ENCODE assay signal across 10 cellular contexts in the genomic region with DNA sequence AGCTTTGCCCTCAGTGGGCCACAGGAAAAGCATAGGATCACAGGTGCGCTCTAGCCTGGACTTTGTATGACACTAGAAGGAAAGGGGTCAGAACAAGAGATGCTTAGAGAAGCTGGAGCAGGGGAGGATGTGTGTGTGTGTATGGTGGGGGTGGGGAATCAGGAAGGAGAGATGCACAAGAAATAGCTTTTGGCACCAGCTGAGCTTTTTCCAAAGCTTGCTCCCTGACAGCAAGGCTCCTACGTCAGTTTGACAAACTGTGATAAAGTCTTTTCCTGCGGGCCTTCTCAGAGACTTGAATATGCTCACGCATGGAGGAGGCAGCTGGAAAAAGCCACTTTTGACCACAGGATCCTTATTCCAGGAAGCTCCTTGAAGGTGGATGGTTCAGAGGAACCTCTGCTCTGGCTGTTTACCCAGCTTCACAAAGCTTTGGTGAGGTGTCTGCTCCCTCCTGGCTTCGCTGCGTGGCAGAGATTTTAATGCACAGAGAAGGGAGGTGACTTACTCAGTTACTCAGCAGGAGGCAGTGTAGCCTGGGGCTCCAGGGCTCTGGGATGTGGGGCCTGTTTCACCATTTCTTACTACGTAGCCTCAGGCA. TPM values are rescaled to one million over a fixed set of nuclear protein-coding genes. Genes with fewer than 3 reads are reported as not detected.
A peak's percentile ranks its signal among the peaks of the same experiment; 100 is the strongest.
DNase-seq lines count a peak whose midpoint lies in the region; ATAC-seq, FAIRE-seq and TF ChIP-seq lines count a peak whose summit lies in the region.
"Had no signal": no experiment of that assay in that cellular context is flagged by ENCODE, and none has a peak within 500 bp of the region (broad histone marks: within the 10 kb centered on the region; RNA-seq: fewer than 3 reads in every experiment).

No MANE protein-coding gene starts in this region.

- DNase-seq in HEK293T (ENCODE audit: extremely low spot score) (no peak), K562 (ENCODE audit: extremely low read depth in 1 of 4, low spot score in 3 of 4) (no peak), iris pigment epithelial cell (ENCODE audit: low read depth) (peak; percentile 45), small intestine (no peak), NCI-H526 treated with DMSO at 0.1 percent for 48 hours (lab: John Stamatoyannopoulos, UW) (no peak), CD1c-positive myeloid dendritic cell (ENCODE audit: extremely low spot score) (no peak), NCI-H146 (lab: John Stamatoyannopoulos, UW) (no peak)
- DNase-seq: effector CD8-positive, alpha-beta T cell; nephron progenitor cell had no signal

- BruUV-seq in K562 (replicated peaks; lab: Mats Ljungman, UMichigan), result no TSS peak

- H2AFZ ChIP-seq in K562 (ENCODE audit: low read depth, low read length), result no peak overlapping the region

- TF ChIP-seq EP300 in K562 (IDR thresholded peaks at IDR 0.05; ENCODE audit: low read length), result no peak

- CTCF ChIA-PET in HEK293T (lab: Yijun Ruan, JAX) (interaction anchor here (0.6 to 3.9 kb wide), 5 partner anchors 13 to 79 kb away, joined by 3 to 32 read pairs (median 30); no protein-coding TSS in a partner anchor), K562 (lab: Yijun Ruan, JAX; ENCODE audit: low intra/inter-chr PET ratio) (interaction anchor here (0.6 to 1.0 kb wide), 2 partner anchors 21 to 107 kb away, joined by 3 to 4 read pairs; no protein-coding TSS in a partner anchor)

- POLR2A ChIA-PET in HEK293T (lab: Yijun Ruan, JAX), result interaction anchor here (0.6 to 2.0 kb wide), 6 partner anchors 15 to 44 kb away, joined by 3 to 7 read pairs (median 4); a partner anchor contains a TSS
- POLR2A ChIA-PET in K562 (lab: Yijun Ruan, JAX), result interaction anchor here (0.6 to 1.6 kb wide), 5 partner anchors 10 to 322 kb away, joined by 3 to 6 read pairs (median 4); a partner anchor contains a TSS

- intact Hi-C loops in K562 (cut with micrococcal nuclease), result no loop called here

- H3K27me3 ChIP-seq in K562 (ENCODE audit: control insufficient read depth in 2 of 2, insufficient read depth in 2 of 2, low read length in 2 of 2) (no peaks in the 10 kb centered on the region), small intestine (ENCODE audit: control insufficient read depth in 2 of 2, insufficient read depth in 2 of 2, low read length in 2 of 2) (no peaks in the 10 kb centered on the region)

- no peak for TF ChIP-seq RAD21 in K562 (CRISPR knock-in tag; conservative IDR thresholded peaks at IDR 0.05 in 1 of 2, IDR thresholded peaks at IDR 0.05 in 1 of 2)

- WGBS in K562 (ENCODE audit: insufficient coverage, low coverage, missing lambda C conversion rate), result 84% methylated on average over 7 of the region's 7 CpGs
- 57 to 60% (median 59%) methylated on average over 7 of the region's 7 CpGs for WGBS in small intestine, 3 donors

- H3K36me3 ChIP-seq in K562 (ENCODE audit: control insufficient read depth, insufficient read depth, low read length), result peaks cover 58% of the 10 kb centered on the region; the same call in 2 of the 3 replicates
- H3K36me3 ChIP-seq in small intestine (ENCODE audit: control insufficient read depth in 2 of 2, insufficient read depth in 2 of 2, low read length in 2 of 2), result no peaks in the 10 kb centered on the region

- no peak for TF ChIP-seq POLR2A in K562 (conservative IDR thresholded peaks at IDR 0.05)

- H3K79me2 ChIP-seq in K562 (ENCODE audit: control insufficient read depth, insufficient read depth, low read length), result peaks cover 69% of the 10 kb centered on the region

- FAIRE-seq in K562 (lab: Jason Lieb, UNC), result no peak
- FAIRE-seq in small intestine (lab: Jason Lieb, UNC), result no peak

- H3K9me3 ChIP-seq in K562 (replicated peaks; ENCODE audit: control insufficient read depth, insufficient read depth, low read depth, low read length) (no peaks in the 10 kb centered on the region), small intestine (ENCODE audit: control insufficient read depth, low read depth) (no peaks in the 10 kb centered on the region)

- TF ChIP-seq CTCF in K562 (IDR thresholded peaks at IDR 0.05 in 2 of 3, conservative IDR thresholded peaks at IDR 0.05 in 1 of 3; ENCODE audit: insufficient read depth in 2 of 3, low read depth in 1 of 3, low read length in 3 of 3), result no peak

- peaks cover 45% of the 10 kb centered on the region for H4K20me1 ChIP-seq in K562 (replicated peaks; ENCODE audit: control insufficient read depth, insufficient read depth, low read length)

- peaks cover 8% of the 10 kb centered on the region for H3K9me1 ChIP-seq in K562 (ENCODE audit: control insufficient read depth, insufficient read depth, low read length)

- H3K4me2 ChIP-seq in K562 (ENCODE audit: insufficient read depth, low read length), result peak overlapping the region; percentile 92; the same call in 1 of the 2 replicates

- no peak for ATAC-seq in K562
- no peak for ATAC-seq in HG02885 (IDR thresholded peaks at IDR 0.05; ENCODE audit: poor library complexity, unreplicated experiment)

- in situ Hi-C loops in K562 (cut with MboI), result no loop called here

- peak overlapping the region in 1 of 2 experiments; percentile 55; a peak in 1 of 4 replicates for H3K9ac ChIP-seq in K562 (ENCODE audit: insufficient read depth in 1 of 2, low read depth in 2 of 2, low read length in 2 of 2)

- no peak overlapping the region for H3K4me3 ChIP-seq in K562
- no peak overlapping the region for H3K4me3 ChIP-seq in small intestine (ENCODE audit: low read depth in 1 of 2, low read length in 2 of 2)

- peak overlapping the region; percentile 97; the same call in 1 of the 3 replicates for H3K27ac ChIP-seq in K562 (ENCODE audit: extremely low read depth, low read depth, low read length)
- peak overlapping the region; percentile 4 to 93 for H3K27ac ChIP-seq in small intestine (ENCODE audit: low read depth in 1 of 2, low read length in 1 of 2)

- H3K4me1 ChIP-seq in K562 (replicated peaks in 1 of 2; ENCODE audit: control insufficient read depth in 2 of 2, insufficient read depth in 2 of 2, low read length in 2 of 2), result peaks cover 28 to 69% of the 10 kb centered on the region in 2 experiments
- peaks cover 6 to 8% of the 10 kb centered on the region in 2 donors for H3K4me1 ChIP-seq in small intestine (ENCODE audit: control insufficient read depth in 2 of 2, insufficient read depth in 1 of 2, low read depth in 1 of 2, low read length in 1 of 2)

RNA-seq across cellular contexts. Expression of a gene that starts 3.9 kb away (rescaled TPM):
- total RNA-seq in K562 (2011; cell fraction: chromatin; rRNA removed; ENCODE audit: low replicate concordance), result 7.9 and 25.6 TPM in 2 replicates
- 22.5 and 24.0 TPM in 2 replicates for total RNA-seq in K562 (2011; cell fraction: nucleolus; rRNA removed)
- total RNA-seq in K562 (2011; cell fraction: nucleoplasm; rRNA removed), result 13.4 and 14.2 TPM in 2 replicates
- total RNA-seq in K562 (2014; rRNA removed) (29.0 and 41.6 TPM in 2 replicates), K562 (2014; rRNA removed; fragmentation: Illumina TruSeq; extraction: Trizol) (2.7 and 3.2 TPM in 2 replicates), K562 (2015; rRNA removed; fragmentation: Illumina TruSeq; extraction: Trizol) (7.3 and 8.3 TPM in 2 replicates), K562 (2021) (62.8 and 70.2 TPM in 2 replicates)
- polyA plus RNA-seq in K562 (2011; rRNA removed) (4.0 and 13.8 TPM in 2 replicates), K562 (2014; fragmentation: Illumina TruSeq; extraction: Trizol) (18.4 and 49.9 TPM in 2 replicates), K562 (2014; fragmentation: Nextera tagmentation; extraction: Ambion mirVana) (under 1 TPM; 0.67 to 0.69 TPM), K562 (2014; rRNA removed) (22.5 and 28.1 TPM in 2 replicates), small intestine (10 to 100 TPM; 19.7 to 81.5 (median 29.5) TPM)
- polyA plus RNA-seq in K562 (2011; cell fraction: cytosol; rRNA removed), result 6.0 and 18.2 TPM in 2 replicates
- polyA plus RNA-seq in K562 (2011; cell fraction: nucleus; rRNA removed), result 9.9 and 15.1 TPM in 2 replicates
- polyA plus RNA-seq in K562 (2012), result 24.9 and 50.5 TPM in 2 replicates
- polyA minus RNA-seq in K562 (2011; rRNA and poly(A)+ RNA removed), result 1.9 and 2.3 TPM in 2 replicates
- 12.7 and 21.9 TPM in 2 replicates for polyA minus RNA-seq in K562 (2011; cell fraction: cytosol; rRNA and poly(A)+ RNA removed)
- polyA minus RNA-seq in K562 (2011; cell fraction: nucleus; rRNA and poly(A)+ RNA removed), result 10.2 and 10.6 TPM in 2 replicates

RNA-seq across cellular contexts. Expression of a gene that starts 15.7 kb away (rescaled TPM):
- not detected in 2 replicates for total RNA-seq in K562 (2011; cell fraction: chromatin; rRNA removed; ENCODE audit: low replicate concordance)
- total RNA-seq in K562 (2011; cell fraction: nucleolus; rRNA removed), result not detected in 2 replicates
- not detected in 2 replicates for total RNA-seq in K562 (2011; cell fraction: nucleoplasm; rRNA removed)
- not detected in 2 replicates for total RNA-seq in K562 (2014; rRNA removed)
- total RNA-seq in K562 (2014; rRNA removed; fragmentation: Illumina TruSeq; extraction: Trizol), result not detected in 2 replicates
- not detected in 2 replicates for total RNA-seq in K562 (2015; rRNA removed; fragmentation: Illumina TruSeq; extraction: Trizol)
- not detected in 2 replicates for total RNA-seq in K562 (2021)
- polyA plus RNA-seq in K562 (2011; rRNA removed), result not detected in 2 replicates
- polyA plus RNA-seq in K562 (2011; cell fraction: cytosol; rRNA removed), result not detected in 2 replicates
- not detected in 2 replicates for polyA plus RNA-seq in K562 (2011; cell fraction: nucleus; rRNA removed)
- polyA plus RNA-seq in K562 (2012), result 0.19 TPM in 1 of 2 replicates, not detected in the other
- not detected in 2 replicates for polyA plus RNA-seq in K562 (2014; fragmentation: Illumina TruSeq; extraction: Trizol)
- polyA plus RNA-seq in K562 (2014; fragmentation: Nextera tagmentation; extraction: Ambion mirVana), result not detected
- not detected in 2 replicates for polyA plus RNA-seq in K562 (2014; rRNA removed)
- not detected in 2 replicates for polyA minus RNA-seq in K562 (2011; rRNA and poly(A)+ RNA removed)
- polyA minus RNA-seq in K562 (2011; cell fraction: cytosol; rRNA and poly(A)+ RNA removed), result not detected in 2 replicates
- polyA minus RNA-seq in K562 (2011; cell fraction: nucleus; rRNA and poly(A)+ RNA removed), result not detected in 2 replicates
- 100 to 1,000 TPM; 174 to 256 (median 210) TPM for polyA plus RNA-seq in small intestine

RNA-seq across cellular contexts. Expression of a gene that starts 44.4 kb away (rescaled TPM):
- total RNA-seq in K562 (2011; cell fraction: chromatin; rRNA removed; ENCODE audit: low replicate concordance), result 235 and 500 TPM in 2 replicates
- 281 and 297 TPM in 2 replicates for total RNA-seq in K562 (2011; cell fraction: nucleolus; rRNA removed)
- total RNA-seq in K562 (2011; cell fraction: nucleoplasm; rRNA removed), result 245 and 253 TPM in 2 replicates
- total RNA-seq in K562 (2014; rRNA removed), result 48.0 and 51.3 TPM in 2 replicates
- total RNA-seq in K562 (2014; rRNA removed; fragmentation: Illumina TruSeq; extraction: Trizol), result 19.7 and 24.2 TPM in 2 replicates
- 29.9 and 31.1 TPM in 2 replicates for total RNA-seq in K562 (2015; rRNA removed; fragmentation: Illumina TruSeq; extraction: Trizol)
- total RNA-seq in K562 (2021), result 57.1 and 61.3 TPM in 2 replicates
- polyA plus RNA-seq in K562 (2011; rRNA removed), result 50.4 and 53.3 TPM in 2 replicates
- 27.8 and 56.0 TPM in 2 replicates for polyA plus RNA-seq in K562 (2011; cell fraction: cytosol; rRNA removed)
- 156 and 291 TPM in 2 replicates for polyA plus RNA-seq in K562 (2011; cell fraction: nucleus; rRNA removed)
- 41.4 and 63.8 TPM in 2 replicates for polyA plus RNA-seq in K562 (2012)
- 31.6 and 42.5 TPM in 2 replicates for polyA plus RNA-seq in K562 (2014; fragmentation: Illumina TruSeq; extraction: Trizol)
- 1 to 10 TPM; 1.5 to 1.9 TPM for polyA plus RNA-seq in K562 (2014; fragmentation: Nextera tagmentation; extraction: Ambion mirVana)
- 69.5 and 71.3 TPM in 2 replicates for polyA plus RNA-seq in K562 (2014; rRNA removed)
- polyA minus RNA-seq in K562 (2011; rRNA and poly(A)+ RNA removed), result 26.8 and 33.7 TPM in 2 replicates
- polyA minus RNA-seq in K562 (2011; cell fraction: cytosol; rRNA and poly(A)+ RNA removed), result 20.7 and 22.7 TPM in 2 replicates
- 56.9 and 57.8 TPM in 2 replicates for polyA minus RNA-seq in K562 (2011; cell fraction: nucleus; rRNA and poly(A)+ RNA removed)
- polyA plus RNA-seq in small intestine, result 10 to 100 TPM; 44.4 to 73.2 (median 67.5) TPM

RNA-seq across cellular contexts. Expression of a gene that starts 45.0 kb away (rescaled TPM):
- total RNA-seq in K562 (2011; cell fraction: chromatin; rRNA removed; ENCODE audit: low replicate concordance), result 5.4 and 20.1 TPM in 2 replicates
- 9.2 and 11.7 TPM in 2 replicates for total RNA-seq in K562 (2011; cell fraction: nucleolus; rRNA removed)
- 6.9 and 8.3 TPM in 2 replicates for total RNA-seq in K562 (2011; cell fraction: nucleoplasm; rRNA removed)
- total RNA-seq in K562 (2014; rRNA removed) (4.2 and 4.4 TPM in 2 replicates), K562 (2014; rRNA removed; fragmentation: Illumina TruSeq; extraction: Trizol) (0.57 and 0.84 TPM in 2 replicates), K562 (2015; rRNA removed; fragmentation: Illumina TruSeq; extraction: Trizol) (1.6 TPM in 2 replicates), K562 (2021) (4.6 and 5.8 TPM in 2 replicates)
- polyA plus RNA-seq in K562 (2011; rRNA removed) (3.0 and 4.2 TPM in 2 replicates), K562 (2014; fragmentation: Illumina TruSeq; extraction: Trizol) (1.5 and 3.2 TPM in 2 replicates), K562 (2014; fragmentation: Nextera tagmentation; extraction: Ambion mirVana) (under 1 TPM; 0.13 to 0.20 TPM), K562 (2014; rRNA removed) (3.6 and 5.8 TPM in 2 replicates), small intestine (100 to 1,000 TPM in 2 of 3 donors, 10 to 100 TPM in 1; 48.2 to 129 (median 129) TPM)
- polyA plus RNA-seq in K562 (2011; cell fraction: cytosol; rRNA removed), result 4.8 and 9.8 TPM in 2 replicates
- 14.1 and 18.7 TPM in 2 replicates for polyA plus RNA-seq in K562 (2011; cell fraction: nucleus; rRNA removed)
- polyA plus RNA-seq in K562 (2012), result 2.4 and 4.6 TPM in 2 replicates
- 1.2 and 1.3 TPM in 2 replicates for polyA minus RNA-seq in K562 (2011; rRNA and poly(A)+ RNA removed)
- polyA minus RNA-seq in K562 (2011; cell fraction: cytosol; rRNA and poly(A)+ RNA removed), result 5.9 TPM in 2 replicates
- polyA minus RNA-seq in K562 (2011; cell fraction: nucleus; rRNA and poly(A)+ RNA removed), result 4.6 and 4.7 TPM in 2 replicates

Comparison
In these comparisons a context has a peak if more than half of its experiments do, and no peak if none do; other contexts are left out.
1. RNA of a gene that starts 15.7 kb away (polyA plus RNA-seq): 174 to 256 TPM in small intestine; 0.19 TPM in K562; every median in the first group is over 100 times any median in the second.